In the genomic region with DNA sequence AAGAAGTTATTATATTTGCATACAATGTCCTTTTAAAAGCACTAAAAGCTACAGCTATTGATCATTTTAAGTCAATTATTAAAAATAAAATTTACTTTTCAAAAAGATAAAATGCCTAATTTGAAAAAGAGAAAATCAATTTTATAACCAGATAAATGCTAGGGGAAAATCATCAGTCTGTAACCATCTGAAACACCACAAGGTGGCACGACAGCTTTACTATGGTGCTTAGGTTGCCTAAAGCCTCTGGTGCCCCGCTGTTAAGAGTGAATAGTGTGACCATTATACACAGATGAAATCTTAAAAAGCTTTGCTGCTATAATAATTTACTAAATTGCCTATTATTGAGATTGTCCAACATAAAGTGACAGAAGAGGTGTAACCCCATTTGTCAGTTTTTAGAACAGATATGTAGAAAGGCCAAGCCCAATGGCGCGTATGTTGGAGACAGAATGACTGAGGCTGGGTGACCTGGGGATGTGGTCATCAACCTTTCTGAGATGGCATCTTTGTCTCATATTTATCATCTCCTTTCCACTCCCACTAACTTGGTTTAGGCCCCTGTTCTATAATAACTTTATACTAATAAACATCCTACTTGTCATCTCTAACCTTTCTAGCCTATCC, we compare ENCODE assay signal across 8 cellular contexts.
DNase-seq lines count a peak whose midpoint lies in the region; ATAC-seq and TF ChIP-seq lines count a peak whose summit lies in the region.

No MANE protein-coding gene starts in this region.

- in situ Hi-C loops in SK-MEL-5 (cut with HindIII; ENCODE audit: low pct_unique_long_range_greater_than_20kb, low sequenced_read_pairs), result no loop called here

- TF ChIP-seq CTCF in osteocyte (IDR thresholded peaks at IDR 0.05), result peak; percentile 87

- no peak overlapping the region for H3K27ac Mint-ChIP-seq in osteocyte (ENCODE audit: unreplicated experiment)

- DNase-seq in SIG-M5 treated with dmso at 0.1 percent for 504 hours (lab: John Stamatoyannopoulos, UW; ENCODE audit: unreplicated experiment), result peak; percentile 37
- DNase-seq in SIG-M5 (lab: John Stamatoyannopoulos, UW), result no peak
- DNase-seq in SK-MEL-5 (ENCODE audit: low read depth, low spot score), result peak; percentile 70
- DNase-seq in fibroblast of gingiva (ENCODE audit: low read depth), result peak; percentile 51
- DNase-seq in osteocyte (ENCODE audit: extremely low spot score, unreplicated experiment), result no peak
- DNase-seq in NCI-H2227 (lab: John Stamatoyannopoulos, UW; ENCODE audit: unreplicated experiment), result no peak

- no peak overlapping the region for H3K4me3 Mint-ChIP-seq in osteocyte (ENCODE audit: unreplicated experiment)

- no peaks in the 10 kb centered on the region for H3K27me3 Mint-ChIP-seq in osteocyte (ENCODE audit: unreplicated experiment)

- H3K9me3 Mint-ChIP-seq in osteocyte (ENCODE audit: unreplicated experiment), result no peaks in the 10 kb centered on the region

- H3K4me1 Mint-ChIP-seq in osteocyte (ENCODE audit: unreplicated experiment), result no peaks in the 10 kb centered on the region

- ATAC-seq in GM19463 (IDR thresholded peaks at IDR 0.05; ENCODE audit: unreplicated experiment) (peak; percentile 86), HG03520 (IDR thresholded peaks at IDR 0.05; ENCODE audit: unreplicated experiment) (peak; percentile 83)

- peaks cover 3% of the 10 kb centered on the region for H3K36me3 Mint-ChIP-seq in osteocyte (ENCODE audit: unreplicated experiment)

Comparison
In these comparisons a context has a peak if more than half of its experiments do, and no peak if none do; other contexts are left out.
1. DNase-seq: peak in SIG-M5 treated with dmso at 0.1 percent for 504 hours (single experiment), SK-MEL-5 (single experiment) and fibroblast of gingiva (single experiment); none in SIG-M5 (single experiment), osteocyte (single experiment) and NCI-H2227 (single experiment).